Comparison of ENCODE assay signal across 9 cellular contexts in genomic region chrX:136916827-136917226, GRCh38.
"Had no signal": no experiment of that assay in that cellular context is flagged by ENCODE, and none has a peak within 500 bp of the region (broad histone marks: within the 10 kb centered on the region; RNA-seq: fewer than 3 reads in every experiment).

No MANE protein-coding gene starts in this region.

- H3K36me3 Mint-ChIP-seq: IgD-negative memory B cell had no signal

- H3K4me3 ChIP-seq: GM23248, HAP-1 had no signal

- H3K36me3 ChIP-seq: HAP-1 had no signal

- ATAC-seq: HCT116, HepG2 had no signal

- FAIRE-seq: HepG2 had no signal

- H3K4me1 ChIP-seq: HAP-1 had no signal

- H3K9ac ChIP-seq: GM23248 had no signal

- H2AFZ ChIP-seq: GM23248 had no signal

- H3K4me1 Mint-ChIP-seq: IgD-negative memory B cell had no signal

- DNase-seq: GM23248, GOT3, H7, KG1 had no signal

- H3K27ac Mint-ChIP-seq: IgD-negative memory B cell had no signal

- H3K9me3 ChIP-seq: HAP-1 had no signal

- H3K27ac ChIP-seq: GM23248, HL-60 had no signal

- H3K9me3 Mint-ChIP-seq: IgD-negative memory B cell had no signal

- H3K27me3 Mint-ChIP-seq: IgD-negative memory B cell had no signal
